7 cellular contexts compared by ENCODE assay signal in genomic region chr16:397736-398332, GRCh38. TPM values are rescaled to one million over a fixed set of nuclear protein-coding genes. Genes with fewer than 3 reads are reported as not detected.
A peak's percentile ranks its signal among the peaks of the same experiment; 100 is the strongest.
DNase-seq lines count a peak whose midpoint lies in the region; ATAC-seq, FAIRE-seq and TF ChIP-seq lines count a peak whose summit lies in the region.

No MANE protein-coding gene starts in this region.

- peak overlapping the region; percentile 78 for H3K4me2 ChIP-seq in astrocyte (ENCODE audit: low read length)

- FAIRE-seq in astrocyte (lab: Jason Lieb, UNC) = no peak

- H3K9me3 ChIP-seq in astrocyte (ENCODE audit: insufficient read depth, low read depth, low read length) = no peaks in the 10 kb centered on the region

- H3K4me3 Mint-ChIP-seq in astrocyte (ENCODE audit: unreplicated experiment) = peak overlapping the region; percentile 77

- H3K27ac ChIP-seq in astrocyte (ENCODE audit: low read depth, low read length) = no peak overlapping the region

- peak overlapping the region; percentile 66 for H3K27ac Mint-ChIP-seq in astrocyte (ENCODE audit: unreplicated experiment)

- H3K4me3 ChIP-seq in GM06990 (replicated peaks; ENCODE audit: low read depth, low read length) (no peak overlapping the region), astrocyte (ENCODE audit: insufficient read depth, low read depth, low read length) (peak overlapping the region; percentile 33)

- intact Hi-C loops in sciatic nerve (cut with DNase I) = no loop called here

- peaks cover 8% of the 10 kb centered on the region for H3K4me1 ChIP-seq in astrocyte (ENCODE audit: insufficient read depth, low read length)

- peak; percentile 56 for ATAC-seq in sciatic nerve
- no peak for ATAC-seq in GM18511 (IDR thresholded peaks at IDR 0.05; ENCODE audit: unreplicated experiment)
- ATAC-seq in HG02678 (IDR thresholded peaks at IDR 0.05; ENCODE audit: unreplicated experiment) = no peak

- peaks cover 25% of the 10 kb centered on the region for H4K20me1 ChIP-seq in astrocyte (ENCODE audit: insufficient read depth, low read length)

- H2AFZ ChIP-seq in astrocyte (ENCODE audit: low read depth, low read length) = no peak overlapping the region

- H3K27me3 Mint-ChIP-seq in astrocyte (ENCODE audit: low read depth, unreplicated experiment) = no peaks in the 10 kb centered on the region

- H3K9ac ChIP-seq in astrocyte (ENCODE audit: low read length) = peak overlapping the region; percentile 63

- H3K36me3 Mint-ChIP-seq in astrocyte (ENCODE audit: low read depth, unreplicated experiment) = peaks cover 2% of the 10 kb centered on the region

- H3K36me3 ChIP-seq in GM06990 (ENCODE audit: control insufficient read depth, insufficient read depth, low read length) (no peaks in the 10 kb centered on the region; the same call in none of the 2 replicates), astrocyte (ENCODE audit: insufficient read depth, low read length) (no peaks in the 10 kb centered on the region)

- H3K79me2 ChIP-seq in astrocyte (ENCODE audit: insufficient read depth, low read length) = peaks cover 7% of the 10 kb centered on the region

- no peaks in the 10 kb centered on the region for H3K9me3 Mint-ChIP-seq in astrocyte (ENCODE audit: unreplicated experiment)

- DNase-seq in GM06990 (ENCODE audit: extremely low read depth, insufficient read length) (peak; percentile 68), NCI-H69 (lab: John Stamatoyannopoulos, UW) (peak; percentile 56), astrocyte (ENCODE audit: low read depth) (peak; percentile 30), hypothalamus (lab: John Stamatoyannopoulos, UW) (peak in 39 of 51 donors; percentile 11 to 76 (median 46)), sciatic nerve (ENCODE audit: low spot score) (peak; percentile 87)

- TF ChIP-seq CTCF in GM06990 (IDR thresholded peaks at IDR 0.05; ENCODE audit: insufficient read depth, low read length, poor library complexity, severe bottlenecking) (peak; percentile 24), astrocyte (IDR thresholded peaks at IDR 0.05; ENCODE audit: insufficient read depth, low read depth, low read length) (no peak)

- no peaks in the 10 kb centered on the region for H3K4me1 Mint-ChIP-seq in astrocyte (ENCODE audit: low read depth, unreplicated experiment)

- H3K27me3 ChIP-seq in GM06990 (replicated peaks; ENCODE audit: control insufficient read depth, insufficient read depth, low read length) = no peaks in the 10 kb centered on the region
- no peaks in the 10 kb centered on the region for H3K27me3 ChIP-seq in astrocyte (ENCODE audit: insufficient read depth, low read length)

RNA-seq across cellular contexts. Expression of gene NME4, which starts 0.8 kb away (rescaled TPM):
- 268 and 275 TPM in 2 replicates for total RNA-seq in astrocyte
- 68.3 TPM for total RNA-seq in sciatic nerve

RNA-seq across cellular contexts. Expression of gene DECR2, which starts 3.9 kb away (rescaled TPM):
- total RNA-seq in astrocyte = 13.4 and 17.4 TPM in 2 replicates
- 10.4 TPM for total RNA-seq in sciatic nerve

RNA-seq across cellular contexts. Expression of gene PGAP6, which starts 16.1 kb away (rescaled TPM):
- total RNA-seq in astrocyte = 80.5 and 86.3 TPM in 2 replicates
- total RNA-seq in sciatic nerve = 29.0 TPM

RNA-seq across cellular contexts. Expression of gene MRPL28, which starts 27.5 kb away (rescaled TPM):
- 89.2 and 95.8 TPM in 2 replicates for total RNA-seq in astrocyte
- total RNA-seq in sciatic nerve = 32.5 TPM

RNA-seq across cellular contexts. Expression of gene RAB11FIP3, which starts 27.6 kb away (rescaled TPM):
- total RNA-seq in astrocyte (21.0 and 21.2 TPM in 2 replicates), sciatic nerve (56.0 TPM)

Comparison
In these comparisons a context has a peak if more than half of its experiments do, and no peak if none do; other contexts are left out.
1. DNase-seq: peak in every context shown above with its lines; median percentile 87 in sciatic nerve; 68 in GM06990; 56 in NCI-H69; 46 in hypothalamus; 30 in astrocyte.